ENCODE assay signal across 23 cellular contexts in the genomic region with DNA sequence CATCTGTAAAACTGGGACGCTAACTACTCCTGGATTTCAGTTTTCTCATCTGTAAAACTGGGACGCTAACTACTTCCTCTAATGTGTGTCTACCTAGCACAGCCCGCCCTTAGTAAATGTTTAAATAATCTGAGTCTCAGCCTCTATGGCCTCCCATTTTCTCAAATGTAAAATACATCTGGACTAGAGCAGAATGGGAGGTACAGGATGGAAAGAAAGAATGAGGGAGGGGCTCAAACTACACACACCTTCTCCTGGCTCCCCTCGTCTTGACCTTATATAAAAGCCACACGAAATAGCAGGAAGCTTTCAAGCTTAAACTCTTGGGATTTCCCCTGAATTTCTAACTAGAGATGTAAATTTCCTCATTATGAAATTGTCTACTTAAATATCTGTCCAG.
DNase-seq lines count a peak whose midpoint lies in the region; ATAC-seq and TF ChIP-seq lines count a peak whose summit lies in the region.
"Had no signal": no experiment of that assay in that cellular context is flagged by ENCODE, and none has a peak within 500 bp of the region (broad histone marks: within the 10 kb centered on the region; RNA-seq: fewer than 3 reads in every experiment).

No MANE protein-coding gene starts in this region.

- no peak for ATAC-seq in GM21576 (IDR thresholded peaks at IDR 0.05; ENCODE audit: unreplicated experiment)

- H3K27me3 ChIP-seq in OCI-LY3 (ENCODE audit: low read depth, low read length) (no peaks in the 10 kb centered on the region), mucosa of stomach (ENCODE audit: control insufficient read depth, insufficient read depth, low read length) (no peaks in the 10 kb centered on the region)
- H3K27me3 ChIP-seq: BLaER1, SJSA1 had no signal

- peak overlapping the region; percentile 91 for H2AFZ ChIP-seq in OCI-LY3 (ENCODE audit: low read depth, low read length)

- no peaks in the 10 kb centered on the region for H3K79me2 ChIP-seq in OCI-LY3 (ENCODE audit: low read length)

- H3K4me3 ChIP-seq in OCI-LY3 (ENCODE audit: low read length) (peak overlapping the region; percentile 45), mucosa of stomach (ENCODE audit: low read length) (peak overlapping the region; percentile 34)
- H3K4me3 ChIP-seq: BLaER1, SJSA1 had no signal

- H3K4me3 Mint-ChIP-seq in type B pancreatic cell: peak overlapping the region; percentile 8
- H3K4me3 Mint-ChIP-seq: CD4-positive, alpha-beta T cell had no signal

- peaks cover 22% of the 10 kb centered on the region for H3K4me1 ChIP-seq in OCI-LY3 (ENCODE audit: low read length)
- peaks cover 40% of the 10 kb centered on the region for H3K4me1 ChIP-seq in mucosa of stomach (ENCODE audit: control insufficient read depth, insufficient read depth, low read length)
- H3K4me1 ChIP-seq: BLaER1, SJSA1 had no signal

- no peaks in the 10 kb centered on the region for H3K27me3 Mint-ChIP-seq in type B pancreatic cell

- no peak for TF ChIP-seq CTCF in OCI-LY3 (IDR thresholded peaks at IDR 0.05; ENCODE audit: low read depth, low read length)
- TF ChIP-seq CTCF in type B pancreatic cell (conservative IDR thresholded peaks at IDR 0.05): no peak

- peak overlapping the region; percentile 79 for H3K27ac Mint-ChIP-seq in type B pancreatic cell
- H3K27ac Mint-ChIP-seq: CD4-positive, alpha-beta T cell had no signal

- peaks cover 30% of the 10 kb centered on the region for H3K4me1 Mint-ChIP-seq in type B pancreatic cell (ENCODE audit: unreplicated experiment)

- peaks cover 14% of the 10 kb centered on the region for H3K36me3 Mint-ChIP-seq in type B pancreatic cell

- H3K36me3 ChIP-seq in OCI-LY3 (replicated peaks; ENCODE audit: low read depth, low read length): no peaks in the 10 kb centered on the region
- H3K36me3 ChIP-seq in mucosa of stomach (ENCODE audit: control insufficient read depth, insufficient read depth, low read length): no peaks in the 10 kb centered on the region
- H3K36me3 ChIP-seq: BLaER1, SJSA1 had no signal

- H3K9me3 ChIP-seq in OCI-LY3 (ENCODE audit: insufficient read depth, low read length): no peaks in the 10 kb centered on the region
- no peaks in the 10 kb centered on the region for H3K9me3 ChIP-seq in mucosa of stomach (ENCODE audit: control insufficient read depth, low read length)
- H3K9me3 ChIP-seq: BLaER1, Caco-2, SJSA1 had no signal

- peaks cover 7% of the 10 kb centered on the region for H3K9me3 Mint-ChIP-seq in type B pancreatic cell
- H3K9me3 Mint-ChIP-seq: CD4-positive, alpha-beta T cell had no signal

- H4K20me1 ChIP-seq in OCI-LY3 (ENCODE audit: insufficient read depth, low read length): no peaks in the 10 kb centered on the region
- H4K20me1 ChIP-seq: BLaER1 had no signal

- H3K27ac ChIP-seq in OCI-LY3 (ENCODE audit: low read length): peak overlapping the region; percentile 37
- H3K27ac ChIP-seq: BLaER1, KMS-11, SJSA1 had no signal

- peak overlapping the region; percentile 65 for H3K4me2 ChIP-seq in OCI-LY3 (ENCODE audit: low read length)
- H3K4me2 ChIP-seq: BLaER1, KMS-11 had no signal

- DNase-seq in kidney tubule cell (ENCODE audit: low spot score): peak; percentile 77
- no peak for DNase-seq in type B pancreatic cell (ENCODE audit: extremely low spot score, unreplicated experiment)
- DNase-seq in GDM1 (lab: John Stamatoyannopoulos, UW): no peak
- no peak for DNase-seq in activated gamma-delta T cell (lab: John Stamatoyannopoulos, UW)
- DNase-seq: Caco-2; CD4-positive, alpha-beta T cell; DMS153; IMR-90; MV-4-11; NCI-H1105 treated with DMSO at 0.1 percent for 48 hours; NCI-H1694; NCI-H2081; NCI-H2171; NCI-H345; NCI-H524; NCI-H774; NK-92 treated with Interleukin-12 subunit alpha and Interleukin-12 subunit beta, amount 100 ng/mL, for 24 hours had no signal

- peak overlapping the region; percentile 3; the same call in 1 of the 2 replicates for H3K9ac ChIP-seq in OCI-LY3 (ENCODE audit: low read length)
- peak overlapping the region; percentile 76 for H3K9ac ChIP-seq in mucosa of stomach (ENCODE audit: low read length)
- H3K9ac ChIP-seq: BLaER1, KMS-11 had no signal
